ENCODE assay signal across 14 cellular contexts in genomic region chr7:36961691-36962090, GRCh38.
DNase-seq lines count a peak whose midpoint lies in the region; ATAC-seq and TF ChIP-seq lines count a peak whose summit lies in the region.
"Had no signal": no experiment of that assay in that cellular context is flagged by ENCODE, and none has a peak within 500 bp of the region (broad histone marks: within the 10 kb centered on the region; RNA-seq: fewer than 3 reads in every experiment).

No MANE protein-coding gene starts in this region.

- no peaks in the 10 kb centered on the region for H3K36me3 ChIP-seq in KMS-11 (ENCODE audit: insufficient read depth)

- H3K27me3 ChIP-seq in KMS-11 (ENCODE audit: insufficient read depth, low read depth) = no peaks in the 10 kb centered on the region

- peak; percentile 40 for ATAC-seq in GM19351 (IDR thresholded peaks at IDR 0.05; ENCODE audit: unreplicated experiment)
- ATAC-seq in left lobe of liver = peak; percentile 47
- no peak for ATAC-seq in GM18498 (IDR thresholded peaks at IDR 0.05; ENCODE audit: unreplicated experiment)
- ATAC-seq: T-cell had no signal

- H3K27ac ChIP-seq in KMS-11 = 0 out of 2 replicates have a peak overlapping the region, but pooled peaks have one; percentile 16

- CTCF ChIA-PET in GM10248 (lab: Yijun Ruan, JAX) = interaction anchor here (1.0 to 3.4 kb wide), 12 partner anchors 9 to 238 kb away, joined by 3 to 22 read pairs (median 5); no protein-coding TSS in a partner anchor

- no peak overlapping the region for H3K9ac ChIP-seq in KMS-11

- POLR2A ChIA-PET in GM10248 (lab: Yijun Ruan, JAX) = no interaction called here

- no peak overlapping the region for H2AFZ ChIP-seq in KMS-11 (ENCODE audit: low read depth)

- H3K4me2 ChIP-seq in KMS-11 = peak overlapping the region; percentile 44; the same call in 1 of the 2 replicates

- DNase-seq in GM10248 (ENCODE audit: extremely low spot score) (peak; percentile 18), left lobe of liver (ENCODE audit: low spot score) (no peak), LoVo (ENCODE audit: low spot score) (no peak)
- DNase-seq in stimulated activated naive CD4-positive, alpha-beta T cell treated with Interleukin-2 at 50 U/mL for 16 hours (lab: John Stamatoyannopoulos, UW) = no peak
- DNase-seq: CD4-positive, alpha-beta memory T cell; DMS79; MV-4-11; NCI-H1436; NCI-H345; NCI-H69; T-cell had no signal

- no peak overlapping the region for H3K4me3 ChIP-seq in KMS-11 (IDR thresholded peaks at IDR 0.05; ENCODE audit: insufficient read depth, low read depth, low read length)

- H3K4me1 ChIP-seq in KMS-11 (ENCODE audit: low read depth, poor library complexity, severe bottlenecking) = peaks cover 63% of the 10 kb centered on the region

- no peaks in the 10 kb centered on the region for H3K79me2 ChIP-seq in KMS-11 (ENCODE audit: insufficient read depth, low read depth)

- TF ChIP-seq CTCF in GM10248 (IDR thresholded peaks at IDR 0.05; ENCODE audit: control extremely low read depth, extremely low read depth, low read depth, missing control alignments) (no peak), KMS-11 (conservative IDR thresholded peaks at IDR 0.05; ENCODE audit: low read depth, low read length) (no peak)

- H4K20me1 ChIP-seq in KMS-11 (ENCODE audit: insufficient read depth) = no peaks in the 10 kb centered on the region
